In genomic region chr3:129304141-129304540, GRCh38 we compare ENCODE assay signal across 14 cellular contexts. TPM values are rescaled to one million over a fixed set of nuclear protein-coding genes. Genes with fewer than 3 reads are reported as not detected.
DNase-seq lines count a peak whose midpoint lies in the region; TF ChIP-seq lines count a peak whose summit lies in the region.
"Had no signal": no experiment of that assay in that cellular context is flagged by ENCODE, and none has a peak within 500 bp of the region (broad histone marks: within the 10 kb centered on the region; RNA-seq: fewer than 3 reads in every experiment).

No MANE protein-coding gene starts in this region.

- no peaks in the 10 kb centered on the region for H3K9me3 Mint-ChIP-seq in T-helper 1 cell treated with Interleukin-12 subunit alpha and Interleukin-12 subunit beta and Interleukin-4 antibody, amounts not matched to agents 30 μg/mL and 1 μg/mL, for 36 hours
- H3K9me3 Mint-ChIP-seq: memory B cell had no signal

- POLR2A ChIA-PET in RWPE1 (lab: Yijun Ruan, JAX; ENCODE audit: low non-redundant PET), result no interaction called here

- DNase-seq in T-helper 1 cell, result no peak
- DNase-seq in RWPE1 (ENCODE audit: low spot score), result no peak
- DNase-seq in choroid plexus epithelial cell (ENCODE audit: low read depth), result peak; percentile 33
- no peak for DNase-seq in cerebellum (ENCODE audit: low spot score)
- DNase-seq in NCI-H187 treated with DMSO at 0.1 percent for 48 hours (lab: John Stamatoyannopoulos, UW), result no peak
- no peak for DNase-seq in NAMALWA (ENCODE audit: low spot score)
- DNase-seq: 8988T; activated CD8-positive, alpha-beta memory T cell treated with anti-CD3 and anti-CD28 coated beads for 24 hours; body of pancreas; NCI-H2171 treated with DMSO at 0.1 percent for 48 hours; transverse colon had no signal

- H3K9me3 ChIP-seq in neutrophil, result no peaks in the 10 kb centered on the region
- H3K9me3 ChIP-seq: body of pancreas, transverse colon had no signal

- peaks cover 26% of the 10 kb centered on the region for H3K4me1 Mint-ChIP-seq in T-helper 1 cell treated with Interleukin-12 subunit alpha and Interleukin-12 subunit beta and Interleukin-4 antibody, amounts not matched to agents 30 μg/mL and 1 μg/mL, for 36 hours (ENCODE audit: low read depth)

- H3K27ac ChIP-seq in RWPE1 (peak overlapping the region; percentile 86), neutrophil (peak overlapping the region; percentile 83)

- H3K36me3 Mint-ChIP-seq in T-helper 1 cell treated with Interleukin-12 subunit alpha and Interleukin-12 subunit beta and Interleukin-4 antibody, amounts not matched to agents 30 μg/mL and 1 μg/mL, for 36 hours (ENCODE audit: low read depth), result peaks cover 29% of the 10 kb centered on the region

- H3K4me3 ChIP-seq in choroid plexus epithelial cell (ENCODE audit: low read depth, low read length), result no peak overlapping the region
- H3K4me3 ChIP-seq in neutrophil (ENCODE audit: low read depth in 1 of 2, low read length in 1 of 2), result no peak overlapping the region
- H3K4me3 ChIP-seq: body of pancreas, transverse colon had no signal

- H3K27me3 Mint-ChIP-seq in T-helper 1 cell treated with Interleukin-12 subunit alpha and Interleukin-12 subunit beta and Interleukin-4 antibody, amounts not matched to agents 30 μg/mL and 1 μg/mL, for 36 hours (ENCODE audit: low read depth), result no peaks in the 10 kb centered on the region
- H3K27me3 Mint-ChIP-seq: memory B cell had no signal

- H3K4me1 ChIP-seq in neutrophil (ENCODE audit: control insufficient read depth in 1 of 2, insufficient read depth in 1 of 2, low read depth in 1 of 2, low read length in 1 of 2), result peaks cover 13 to 16% of the 10 kb centered on the region in 2 experiments
- H3K4me1 ChIP-seq: body of pancreas had no signal

- TF ChIP-seq CTCF in RWPE1 (conservative IDR thresholded peaks at IDR 0.05; ENCODE audit: low read depth) (no peak), choroid plexus epithelial cell (conservative IDR thresholded peaks at IDR 0.05; ENCODE audit: low read depth, low read length) (no peak), neutrophil (IDR thresholded peaks at IDR 0.05) (no peak)

- H3K27ac Mint-ChIP-seq in T-helper 1 cell treated with Interleukin-12 subunit alpha and Interleukin-12 subunit beta and Interleukin-4 antibody, amounts not matched to agents 30 μg/mL and 1 μg/mL, for 36 hours, result peak overlapping the region; percentile 39
- H3K27ac Mint-ChIP-seq: memory B cell had no signal

- H3K36me3 ChIP-seq in neutrophil, result peaks cover 12% of the 10 kb centered on the region

- CTCF ChIA-PET in RWPE1 (lab: Yijun Ruan, JAX), result interaction anchor here (0.9 to 1.6 kb wide), 2 partner anchors 12 kb away, joined by 3 to 6 read pairs; a partner anchor contains a TSS

- H3K27me3 ChIP-seq in neutrophil, result no peaks in the 10 kb centered on the region
- H3K27me3 ChIP-seq: body of pancreas, transverse colon had no signal

- peak overlapping the region; percentile 48 for H3K4me3 Mint-ChIP-seq in T-helper 1 cell treated with Interleukin-12 subunit alpha and Interleukin-12 subunit beta and Interleukin-4 antibody, amounts not matched to agents 30 μg/mL and 1 μg/mL, for 36 hours

RNA-seq across cellular contexts. Expression of gene HMCES, which starts 25.5 kb away (rescaled TPM):
- 14.6 TPM for total RNA-seq in cerebellum

RNA-seq across cellular contexts. Expression of gene COPG1, which starts 54.7 kb away (rescaled TPM):
- total RNA-seq in cerebellum, result 70.9 TPM
